ENCODE assay signal across 1 cellular context in the genomic region with DNA sequence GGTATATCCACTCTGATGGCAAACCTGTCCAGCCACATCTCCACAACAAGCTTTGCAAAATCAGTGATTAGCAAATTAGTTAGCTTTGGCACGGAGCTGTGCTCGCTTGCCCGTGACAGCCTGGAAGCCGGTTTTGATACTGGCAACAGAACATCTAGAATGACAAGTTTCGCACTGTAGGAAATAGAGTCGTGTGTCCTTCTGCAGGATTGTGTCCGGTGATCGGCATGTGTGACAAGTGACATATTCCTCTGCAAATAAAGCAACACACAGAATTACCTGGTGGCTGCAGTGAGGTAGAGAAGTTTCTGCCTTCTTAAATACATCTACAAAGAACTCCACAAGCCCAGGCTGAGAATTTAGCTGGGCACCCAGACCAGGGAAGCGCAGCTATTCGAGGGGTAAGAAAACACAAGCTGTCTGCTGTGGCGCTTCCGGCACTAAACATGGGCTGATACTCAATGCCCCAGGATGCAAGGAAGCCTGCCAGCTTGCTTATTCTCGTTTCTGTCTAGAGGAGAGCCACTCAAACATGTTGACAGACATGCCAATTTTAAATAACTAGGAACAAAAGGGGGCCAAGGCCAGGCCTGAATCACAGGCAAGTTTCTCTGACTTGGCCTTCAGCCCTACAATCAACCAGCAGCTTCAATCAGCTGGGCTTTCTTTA.
TF ChIP-seq lines count a peak whose summit lies in the region.

No MANE protein-coding gene starts in this region.

TF ChIP-seq in HepG2, 621 proteins besides CTCF, POLR2A, EP300 and RAD21 (continued from another document and continues in another):
- TF ChIP-seq HMGA1 (CRISPR knock-in tag; conservative IDR thresholded peaks at IDR 0.05) (no peak), PRPF4 (IDR thresholded peaks at IDR 0.05; ENCODE audit: low read depth, low read length, poor library complexity, severe bottlenecking) (no peak), ZBTB8A (CRISPR knock-in tag; IDR thresholded peaks at IDR 0.05; ENCODE audit: borderline replicate concordance, low read depth) (no peak), ZNF674 (CRISPR knock-in tag; IDR thresholded peaks at IDR 0.05; ENCODE audit: low read depth) (no peak), ZSCAN21 (CRISPR knock-in tag; IDR thresholded peaks at IDR 0.05; ENCODE audit: borderline replicate concordance) (no peak), ZNF296 (CRISPR knock-in tag; conservative IDR thresholded peaks at IDR 0.05) (no peak), NFE2L2 (IDR thresholded peaks at IDR 0.05; ENCODE audit: low read length) (no peak), RFX5 (IDR thresholded peaks at IDR 0.05; ENCODE audit: low read depth, low read length) (no peak), ZNF687 (CRISPR knock-in tag; IDR thresholded peaks at IDR 0.05) (no peak), BCLAF1 (IDR thresholded peaks at IDR 0.05) (no peak), ZNF775 (CRISPR knock-in tag; IDR thresholded peaks at IDR 0.05; ENCODE audit: borderline replicate concordance) (no peak), ZSCAN9 (CRISPR knock-in tag; IDR thresholded peaks at IDR 0.05; ENCODE audit: borderline replicate concordance) (no peak), NBN (conservative IDR thresholded peaks at IDR 0.05) (no peak), ZNF781 (CRISPR knock-in tag; IDR thresholded peaks at IDR 0.05; ENCODE audit: borderline replicate concordance, not compliant biosample characterization) (peak; percentile 26), FOXA1 (IDR thresholded peaks at IDR 0.05) (no peak), FOXA1 (CRISPR knock-in tag; IDR thresholded peaks at IDR 0.05) (no peak), CAMTA2 (CRISPR knock-in tag; IDR thresholded peaks at IDR 0.05; ENCODE audit: borderline replicate concordance) (no peak), ZBTB37 (CRISPR knock-in tag; IDR thresholded peaks at IDR 0.05) (no peak), CBX5 (CRISPR knock-in tag; IDR thresholded peaks at IDR 0.05; ENCODE audit: borderline replicate concordance) (no peak), YY1 (IDR thresholded peaks at IDR 0.05; ENCODE audit: insufficient read depth, insufficient replicate concordance, low read depth, low read length) (no peak), PITX1 (CRISPR knock-in tag; IDR thresholded peaks at IDR 0.05) (no peak), IRX3 (CRISPR knock-in tag; IDR thresholded peaks at IDR 0.05; ENCODE audit: borderline replicate concordance, low read depth) (no peak), EZH2 (conservative IDR thresholded peaks at IDR 0.05; ENCODE audit: low read depth, low read length) (no peak), RBFOX2 (IDR thresholded peaks at IDR 0.05; ENCODE audit: low read depth, low read length) (peak; percentile 67), NCOA1 (CRISPR knock-in tag; IDR thresholded peaks at IDR 0.05) (no peak), ZNF562 (CRISPR knock-in tag; IDR thresholded peaks at IDR 0.05; ENCODE audit: borderline replicate concordance) (no peak), ZBTB7A (CRISPR knock-in tag; IDR thresholded peaks at IDR 0.05) (no peak), NKX3-1 (CRISPR knock-in tag; IDR thresholded peaks at IDR 0.05) (no peak), ZNF484 (CRISPR knock-in tag; IDR thresholded peaks at IDR 0.05; ENCODE audit: borderline replicate concordance, low read depth) (no peak), AGO2 (optimal IDR thresholded peaks at IDR 0.05; ENCODE audit: low read depth, low read length) (peak; percentile 50), PAF1 (CRISPR knock-in tag; IDR thresholded peaks at IDR 0.05) (peak; percentile 77), ZNF850 (CRISPR knock-in tag; conservative IDR thresholded peaks at IDR 0.05) (no peak), ESRRA (CRISPR knock-in tag; IDR thresholded peaks at IDR 0.05; ENCODE audit: low read depth) (no peak), NCOA5 (CRISPR knock-in tag; IDR thresholded peaks at IDR 0.05) (no peak), BORCS8-MEF2B (CRISPR knock-in tag; IDR thresholded peaks at IDR 0.05) (no peak), FOXK1 (CRISPR knock-in tag; IDR thresholded peaks at IDR 0.05; ENCODE audit: borderline replicate concordance, low read depth) (no peak), RBM22 (optimal IDR thresholded peaks at IDR 0.05; ENCODE audit: low read length) (peak; percentile 97), ZKSCAN5 (CRISPR knock-in tag; IDR thresholded peaks at IDR 0.05) (no peak), ZFAT (CRISPR knock-in tag; conservative IDR thresholded peaks at IDR 0.05) (no peak), ZNF589 (CRISPR knock-in tag; conservative IDR thresholded peaks at IDR 0.05) (no peak), ELF3 (CRISPR knock-in tag; IDR thresholded peaks at IDR 0.05) (no peak), ZNF790 (CRISPR knock-in tag; IDR thresholded peaks at IDR 0.05; ENCODE audit: borderline replicate concordance) (no peak), NFIB (CRISPR knock-in tag; IDR thresholded peaks at IDR 0.05; ENCODE audit: borderline replicate concordance) (no peak), ZNF644 (CRISPR knock-in tag; IDR thresholded peaks at IDR 0.05; ENCODE audit: low read depth) (no peak), ZNF550 (CRISPR knock-in tag; IDR thresholded peaks at IDR 0.05; ENCODE audit: borderline replicate concordance) (0 out of 2 replicates have a peak, but pooled peaks have one; percentile 40), GTF2F1 (IDR thresholded peaks at IDR 0.05; ENCODE audit: low read length) (no peak), ZNF710 (CRISPR knock-in tag; IDR thresholded peaks at IDR 0.05; ENCODE audit: borderline replicate concordance) (no peak), ZNF276 (CRISPR knock-in tag; IDR thresholded peaks at IDR 0.05; ENCODE audit: low read depth) (no peak)
- TF ChIP-seq, protein P1, sequence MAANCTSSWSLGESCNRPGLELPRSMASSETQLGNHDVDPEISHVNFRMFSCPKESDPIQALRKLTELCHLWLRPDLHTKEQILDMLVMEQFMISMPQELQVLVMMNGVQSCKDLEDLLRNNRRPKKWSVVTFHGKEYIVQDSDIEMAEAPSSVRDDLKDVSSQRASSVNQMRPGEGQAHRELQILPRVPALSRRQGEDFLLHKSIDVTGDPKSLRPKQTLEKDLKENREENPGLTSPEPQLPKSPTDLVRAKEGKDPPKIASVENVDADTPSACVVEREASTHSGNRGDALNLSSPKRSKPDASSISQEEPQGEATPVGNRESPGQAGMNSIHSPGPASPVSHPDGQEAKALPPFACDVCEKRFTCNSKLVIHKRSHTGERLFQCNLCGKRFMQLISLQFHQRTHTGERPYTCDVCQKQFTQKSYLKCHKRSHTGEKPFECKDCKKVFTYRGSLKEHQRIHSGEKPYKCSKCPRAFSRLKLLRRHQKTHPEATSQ (CRISPR knock-in tag; IDR thresholded peaks at IDR 0.05; ENCODE audit: borderline replicate concordance), result no peak
- TF ChIP-seq, protein P2, sequence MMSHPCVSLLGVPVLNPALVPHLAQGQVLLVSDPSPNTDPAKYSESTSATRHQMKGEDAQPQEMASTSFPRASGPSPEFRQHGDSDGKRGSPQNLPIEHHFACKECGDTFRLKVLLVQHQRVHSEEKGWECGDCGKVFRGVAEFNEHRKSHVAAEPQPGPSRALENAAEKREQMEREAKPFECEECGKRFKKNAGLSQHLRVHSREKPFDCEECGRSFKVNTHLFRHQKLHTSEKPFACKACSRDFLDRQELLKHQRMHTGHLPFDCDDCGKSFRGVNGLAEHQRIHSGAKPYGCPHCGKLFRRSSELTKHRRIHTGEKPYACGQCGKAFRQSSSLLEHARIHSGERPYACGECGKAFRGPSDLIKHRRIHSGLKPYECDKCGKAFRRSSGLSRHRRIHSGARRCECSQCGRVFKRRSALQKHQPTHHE (CRISPR knock-in tag; IDR thresholded peaks at IDR 0.05; ENCODE audit: borderline replicate concordance), result no peak
- TF ChIP-seq, protein P3, sequence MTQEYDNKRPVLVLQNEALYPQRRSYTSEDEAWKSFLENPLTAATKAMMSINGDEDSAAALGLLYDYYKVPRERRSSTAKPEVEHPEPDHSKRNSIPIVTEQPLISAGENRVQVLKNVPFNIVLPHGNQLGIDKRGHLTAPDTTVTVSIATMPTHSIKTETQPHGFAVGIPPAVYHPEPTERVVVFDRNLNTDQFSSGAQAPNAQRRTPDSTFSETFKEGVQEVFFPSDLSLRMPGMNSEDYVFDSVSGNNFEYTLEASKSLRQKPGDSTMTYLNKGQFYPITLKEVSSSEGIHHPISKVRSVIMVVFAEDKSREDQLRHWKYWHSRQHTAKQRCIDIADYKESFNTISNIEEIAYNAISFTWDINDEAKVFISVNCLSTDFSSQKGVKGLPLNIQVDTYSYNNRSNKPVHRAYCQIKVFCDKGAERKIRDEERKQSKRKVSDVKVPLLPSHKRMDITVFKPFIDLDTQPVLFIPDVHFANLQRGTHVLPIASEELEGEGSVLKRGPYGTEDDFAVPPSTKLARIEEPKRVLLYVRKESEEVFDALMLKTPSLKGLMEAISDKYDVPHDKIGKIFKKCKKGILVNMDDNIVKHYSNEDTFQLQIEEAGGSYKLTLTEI (CRISPR knock-in tag; conservative IDR thresholded peaks at IDR 0.05), result no peak
